ENCODE assay signal across 8 cellular contexts in the genomic region with DNA sequence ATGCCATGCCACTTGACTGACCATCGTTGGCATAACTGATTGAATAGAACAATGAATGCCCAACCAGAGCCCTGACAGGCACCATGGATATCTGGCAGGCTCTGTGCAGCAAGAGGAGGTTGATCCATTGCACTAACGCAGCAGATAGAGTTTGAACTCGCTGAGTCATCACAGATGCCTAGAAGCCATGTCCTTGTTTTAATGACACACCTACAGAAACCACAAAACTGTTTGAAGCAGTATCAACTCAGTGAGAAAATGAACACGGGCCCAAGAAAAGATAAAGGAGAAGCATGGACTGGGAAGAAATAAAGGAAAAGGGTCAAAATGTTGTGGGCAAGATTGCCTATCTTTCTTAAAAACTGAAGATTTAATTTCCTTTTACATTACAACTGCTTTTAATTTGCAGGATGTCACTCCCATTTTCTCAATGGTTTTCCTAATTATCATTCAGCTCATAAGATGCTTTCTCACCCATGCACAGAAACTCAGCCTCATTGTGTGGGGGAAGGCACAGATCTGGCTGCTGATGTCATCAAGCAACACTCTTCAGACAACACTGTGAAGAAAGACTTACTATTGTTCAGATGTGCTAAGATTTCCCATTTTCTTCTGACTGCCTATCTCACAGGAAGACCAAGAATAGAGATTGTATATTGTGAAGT.
DNase-seq lines count a peak whose midpoint lies in the region; ATAC-seq and TF ChIP-seq lines count a peak whose summit lies in the region.

No MANE protein-coding gene starts in this region.

- WGBS in psoas muscle, 3 donors, result 57 to 65% (median 59%) methylated on average over 4 of the region's 4 CpGs

- TF ChIP-seq CTCF in psoas muscle (IDR thresholded peaks at IDR 0.05), result no peak

- no peaks in the 10 kb centered on the region for H3K27me3 ChIP-seq in psoas muscle (ENCODE audit: insufficient read depth in 3 of 3, low read length in 2 of 3)

- intact Hi-C loops in psoas muscle (cut with DNase I), result loop anchor here in 1 of 2 donors (5.0 kb wide), 1 partner anchor 52 kb away; no protein-coding TSS in a partner anchor

- ATAC-seq in psoas muscle (peak; percentile 3 to 57 (median 40)), GM21360 (IDR thresholded peaks at IDR 0.05; ENCODE audit: unreplicated experiment) (no peak)

- H3K4me3 ChIP-seq in psoas muscle, result no peak overlapping the region

- DNase-seq in stimulated activated naive CD4-positive, alpha-beta T cell treated with Interleukin-2 at 50 U/mL for 16 hours (lab: John Stamatoyannopoulos, UW), result peak; percentile 27
- DNase-seq in stimulated activated naive CD4-positive, alpha-beta T cell (lab: John Stamatoyannopoulos, UW), result no peak
- DNase-seq in NCI-H2029 treated with DMSO at 0.1 percent for 48 hours (lab: John Stamatoyannopoulos, UW) (peak; percentile 79), caudate nucleus (lab: John Stamatoyannopoulos, UW) (peak in 36 of 61 donors; percentile 1 to 79 (median 21)), psoas muscle (no peak), NCI-H2227 (lab: John Stamatoyannopoulos, UW; ENCODE audit: unreplicated experiment) (no peak), COR-L47 (lab: John Stamatoyannopoulos, UW) (no peak)

- H3K36me3 ChIP-seq in psoas muscle (ENCODE audit: insufficient read depth in 1 of 2, low read depth in 1 of 2), result no peaks in the 10 kb centered on the region

- H3K9me3 ChIP-seq in psoas muscle, result no peaks in the 10 kb centered on the region

- H3K27ac ChIP-seq in caudate nucleus (ENCODE audit: low read depth, low read length) (no peak overlapping the region), psoas muscle (peak overlapping the region; percentile 64)

- H3K4me1 ChIP-seq in psoas muscle, result peaks cover 20% of the 10 kb centered on the region

Comparison
In these comparisons a context has a peak if more than half of its experiments do, and no peak if none do; other contexts are left out.
1. DNase-seq: peak in stimulated activated naive CD4-positive, alpha-beta T cell treated with Interleukin-2 at 50 U/mL for 16 hours (single experiment), NCI-H2029 treated with DMSO at 0.1 percent for 48 hours (single experiment) and caudate nucleus (36 of 61); none in stimulated activated naive CD4-positive, alpha-beta T cell (0 of 6), psoas muscle (0 of 2), NCI-H2227 (single experiment) and COR-L47 (single experiment).